8 cellular contexts compared by ENCODE assay signal in genomic region chr16:54927125-54928015, GRCh38. TPM values are rescaled to one million over a fixed set of nuclear protein-coding genes. Genes with fewer than 3 reads are reported as not detected.
DNase-seq lines count a peak whose midpoint lies in the region; ATAC-seq and TF ChIP-seq lines count a peak whose summit lies in the region.

No MANE protein-coding gene starts in this region.

- no peak for DNase-seq in activated T-cell treated with anti-CD3 and anti-CD28 coated beads, Interleukin-2, amount 50 U/mL, for 72 hours
- DNase-seq in activated T-cell treated with anti-CD3 and anti-CD28 coated beads, Interleukin-2, amount 50 U/mL, for 1 hour = no peak
- DNase-seq in Panc1 (ENCODE audit: low read depth, low spot score) (no peak), fibroblast of villous mesenchyme (ENCODE audit: low read depth) (no peak), thoracic aorta (ENCODE audit: low spot score) (no peak), NCI-H128 (lab: John Stamatoyannopoulos, UW; ENCODE audit: unreplicated experiment) (no peak), cerebellum (ENCODE audit: low spot score) (no peak)

- H3K4me1 ChIP-seq in Panc1 (ENCODE audit: control insufficient read depth, insufficient read depth, low read length) (peaks cover 4% of the 10 kb centered on the region; the same call in 1 of the 2 replicates), thoracic aorta (ENCODE audit: control insufficient read depth in 1 of 2, low read depth in 2 of 2) (peaks cover 7 to 18% of the 10 kb centered on the region in 2 donors)

- TF ChIP-seq CTCF in Panc1 (IDR thresholded peaks at IDR 0.05) (no peak), fibroblast of villous mesenchyme (IDR thresholded peaks at IDR 0.05; ENCODE audit: insufficient read depth, low read depth, low read length) (no peak), thoracic aorta (IDR thresholded peaks at IDR 0.05) (no peak)

- peaks cover 10 to 11% of the 10 kb centered on the region in 2 donors for H3K36me3 Mint-ChIP-seq in activated T-cell treated with anti-CD3 and anti-CD28 coated beads, Interleukin-2, amount 50 U/mL, for 72 hours (ENCODE audit: insufficient read depth in 2 of 2)

- peak overlapping the region; percentile 2 for H3K27ac Mint-ChIP-seq in activated T-cell treated with anti-CD3 and anti-CD28 coated beads, Interleukin-2, amount 50 U/mL, for 72 hours

- H3K4me3 Mint-ChIP-seq in activated T-cell treated with anti-CD3 and anti-CD28 coated beads, Interleukin-2, amount 50 U/mL, for 72 hours = peak overlapping the region; percentile 88 to 92

- intact Hi-C loops in Panc1 (cut with micrococcal nuclease; ENCODE audit: unreplicated experiment) = no loop called here

- H3K27me3 Mint-ChIP-seq in activated T-cell treated with anti-CD3 and anti-CD28 coated beads, Interleukin-2, amount 50 U/mL, for 72 hours (ENCODE audit: low read depth) = peaks cover 60% of the 10 kb centered on the region

- BruUV-seq in Panc1 (replicated peaks; lab: Mats Ljungman, UMichigan) = TSS peak; percentile 69

- H3K27ac ChIP-seq in Panc1 (ENCODE audit: low read length) = peak overlapping the region; percentile 82
- H3K27ac ChIP-seq in thoracic aorta = peak overlapping the region; percentile 51 to 65

- peaks cover 31% of the 10 kb centered on the region for H3K4me1 Mint-ChIP-seq in activated T-cell treated with anti-CD3 and anti-CD28 coated beads, Interleukin-2, amount 50 U/mL, for 72 hours (ENCODE audit: low read depth)

- H3K36me3 ChIP-seq in Panc1 (ENCODE audit: control insufficient read depth, insufficient read depth, low read length) (no peaks in the 10 kb centered on the region; the same call in 1 of the 2 replicates), thoracic aorta (no peaks in the 10 kb centered on the region)

- POLR2A ChIA-PET in Panc1 (lab: Charles Lee) = interaction anchor here (0.8 to 1.0 kb wide), 2 partner anchors 548 to 678 kb away, joined by 4 read pairs; no protein-coding TSS in a partner anchor

- in situ Hi-C loops in Panc1 (cut with HindIII; ENCODE audit: low pct_unique_long_range_greater_than_20kb, low sequenced_read_pairs) = no loop called here

- ATAC-seq in activated T-cell treated with anti-CD3 and anti-CD28 coated beads, Interleukin-2, amount 50 U/mL, for 72 hours (replicated peaks in 1 of 2) = no peak
- ATAC-seq in Panc1 = no peak
- no peak for ATAC-seq in thoracic aorta (ENCODE audit: insufficient number of reproducible peaks, low FRiP score, low read depth)
- ATAC-seq in HG03469 (IDR thresholded peaks at IDR 0.05; ENCODE audit: unreplicated experiment) = no peak

- no peaks in the 10 kb centered on the region for H3K27me3 ChIP-seq in Panc1 (ENCODE audit: control insufficient read depth, insufficient read depth, low read length)
- no peaks in the 10 kb centered on the region for H3K27me3 ChIP-seq in thoracic aorta (replicated peaks; ENCODE audit: insufficient read depth)

- CTCF ChIA-PET in Panc1 (lab: Charles Lee) = no interaction called here

- H3K4me3 ChIP-seq in Panc1 (ENCODE audit: low read depth in 2 of 2, low read length in 2 of 2) = peak overlapping the region; percentile 61 to 72
- peak overlapping the region; percentile 67 for H3K4me3 ChIP-seq in fibroblast of villous mesenchyme (ENCODE audit: low read depth, low read length)
- H3K4me3 ChIP-seq in thoracic aorta = peak overlapping the region; percentile 83

- H3K9me3 Mint-ChIP-seq in activated T-cell treated with anti-CD3 and anti-CD28 coated beads, Interleukin-2, amount 50 U/mL, for 72 hours = peaks cover 0 to 2% of the 10 kb centered on the region in 2 donors

- H3K9me3 ChIP-seq in Panc1 (ENCODE audit: control insufficient read depth, insufficient read depth, low read depth, low read length) (no peaks in the 10 kb centered on the region), thoracic aorta (no peaks in the 10 kb centered on the region)

RNA-seq across cellular contexts. Expression of gene IRX5, which starts 3.3 kb away (rescaled TPM):
- 1 to 10 TPM in 1 of 2 donors, under 1 TPM in 1; 0.74 to 1.4 TPM for total RNA-seq in activated T-cell treated with anti-CD3 and anti-CD28 coated beads, Interleukin-2, amount 50 U/mL, for 72 hours
- total RNA-seq in Panc1 (2021; ENCODE audit: unreplicated experiment) = 2.7 TPM
- 1.8 TPM for polyA plus RNA-seq in Panc1 (2012; ENCODE audit: insufficient read length)
- under 0.01 TPM in 1 of 2 replicates, not detected in the other for total RNA-seq in fibroblast of villous mesenchyme
- total RNA-seq in thoracic aorta = 1 to 10 TPM; 2.3 to 2.7 TPM
- total RNA-seq in cerebellum = 14.6 TPM
